ENCODE assay signal across 10 cellular contexts in the genomic region with DNA sequence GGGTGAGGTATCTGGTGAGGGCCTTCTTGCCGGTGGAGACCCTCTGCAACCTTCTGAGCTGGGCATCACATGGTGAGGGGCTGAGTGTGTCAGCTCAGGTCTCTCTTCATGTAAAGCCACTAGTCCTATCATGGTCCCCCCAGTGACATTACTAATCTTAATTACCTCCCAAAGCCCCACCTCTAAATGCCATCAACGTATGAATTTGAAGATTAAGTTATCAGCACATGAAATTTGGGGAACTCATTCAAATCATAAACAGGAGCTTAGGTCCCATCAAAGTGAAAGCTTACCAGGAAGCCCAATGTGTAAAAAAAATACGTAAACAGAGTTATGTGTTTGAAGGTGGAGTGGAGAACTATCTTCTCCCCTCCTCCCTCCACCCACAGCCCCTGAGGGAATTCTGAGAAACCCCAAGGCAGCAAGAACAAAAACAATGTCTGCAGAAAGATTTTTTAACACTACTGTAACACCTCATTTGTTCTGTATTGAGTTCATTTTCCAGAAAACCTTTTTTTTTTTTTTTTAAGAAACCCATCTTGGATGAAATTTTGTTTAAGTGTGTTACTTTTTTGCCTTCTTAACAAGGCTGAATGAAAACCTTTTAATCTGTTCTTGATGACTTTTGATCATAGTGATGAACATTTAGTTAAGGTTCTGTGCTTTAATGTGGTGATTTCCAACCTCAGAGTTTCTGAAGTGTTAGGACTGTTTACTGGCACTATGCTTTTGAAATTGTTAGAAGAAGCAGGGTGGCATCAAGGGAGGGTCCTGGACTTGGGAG. TPM values are rescaled to one million over a fixed set of nuclear protein-coding genes. Genes with fewer than 3 reads are reported as not detected.
A peak's percentile ranks its signal among the peaks of the same experiment; 100 is the strongest.
DNase-seq lines count a peak whose midpoint lies in the region; ATAC-seq and TF ChIP-seq lines count a peak whose summit lies in the region.
"Had no signal": no experiment of that assay in that cellular context is flagged by ENCODE, and none has a peak within 500 bp of the region (broad histone marks: within the 10 kb centered on the region; RNA-seq: fewer than 3 reads in every experiment).

No MANE protein-coding gene starts in this region.

- no peak overlapping the region for H3K18ac ChIP-seq in IMR-90 (ENCODE audit: low read depth, low read length)

- no peak overlapping the region for H4K5ac ChIP-seq in IMR-90 (ENCODE audit: low read depth, low read length)

- DNase-seq in IMR-90 (no peak), DMS 273 treated with DMSO at 0.1 percent for 48 hours (lab: John Stamatoyannopoulos, UW) (no peak), T-helper 9 cell (no peak), NCI-H748 treated with DMSO at 0.1 percent for 48 hours (lab: John Stamatoyannopoulos, UW) (no peak), AG20443 (ENCODE audit: low spot score) (no peak)
- DNase-seq in central memory CD4-positive, alpha-beta T cell: peak; percentile 63
- DNase-seq: GDM1 had no signal

- BruUV-seq in IMR-90 (replicated peaks; lab: Mats Ljungman, UMichigan): no TSS peak

- H3K9me1 ChIP-seq in IMR-90 (ENCODE audit: insufficient read depth, low read length): 0 out of 2 replicates have a peak, but pooled peaks cover 7% of the 10 kb centered on the region

- peaks cover 55 to 58% of the 10 kb centered on the region in 2 experiments for H3K79me1 ChIP-seq in IMR-90 (ENCODE audit: low read depth in 1 of 2, low read length in 2 of 2)

- no peak overlapping the region for H2BK120ac ChIP-seq in IMR-90 (ENCODE audit: low read depth, low read length)

- no peak overlapping the region for H2AK9ac ChIP-seq in IMR-90 (replicated peaks; ENCODE audit: low read depth, low read length, poor library complexity)

- H3K36me3 ChIP-seq in BLaER1 treated with 17β-estradiol and CSF1 and Interleukin-3, amounts not matched to agents 10 nM and 100 nM: no peaks in the 10 kb centered on the region
- no peaks in the 10 kb centered on the region for H3K36me3 ChIP-seq in IMR-90 (ENCODE audit: control insufficient read depth, insufficient read depth, low read length)

- no peaks in the 10 kb centered on the region for H3K27me3 ChIP-seq in BLaER1 treated with 17β-estradiol and CSF1 and Interleukin-3, amounts not matched to agents 10 nM and 100 nM
- H3K27me3 ChIP-seq in IMR-90 (ENCODE audit: control insufficient read depth, insufficient read depth, low read length): no peaks in the 10 kb centered on the region

- POLR2A ChIA-PET in IMR-90 (lab: Charles Lee; ENCODE audit: unreplicated experiment): no interaction called here

- no peak for TF ChIP-seq RAD21 in IMR-90 (IDR thresholded peaks at IDR 0.05; ENCODE audit: low read length)

- no peak for TF ChIP-seq CTCF in IMR-90 (conservative IDR thresholded peaks at IDR 0.05; ENCODE audit: low read depth, low read length)

- intact Hi-C loops in IMR-90 (cut with micrococcal nuclease): no loop called here

- H2BK5ac ChIP-seq in IMR-90 (ENCODE audit: low read depth, low read length, poor library complexity, severe bottlenecking): no peak overlapping the region

- peak overlapping the region; percentile 50 to 87 (median 72) for H3K4me2 ChIP-seq in BLaER1 treated with 17β-estradiol and CSF1 and Interleukin-3, amounts not matched to agents 10 nM and 100 nM
- no peak overlapping the region for H3K4me2 ChIP-seq in IMR-90 (ENCODE audit: low read depth, low read length)

- H3K23ac ChIP-seq in IMR-90 (ENCODE audit: low read depth, low read length): no peak overlapping the region

- ATAC-seq in GM19395 (IDR thresholded peaks at IDR 0.05; ENCODE audit: unreplicated experiment): peak; percentile 47
- ATAC-seq in IMR-90 (ENCODE audit: low read depth): no peak

- no peak for TF ChIP-seq POLR2A in IMR-90 (IDR thresholded peaks at IDR 0.05; ENCODE audit: low read depth, low read length)

- no peak overlapping the region; a peak in 1 of 20 replicates for H3K4me3 ChIP-seq in BLaER1 treated with 17β-estradiol and CSF1 and Interleukin-3, amounts not matched to agents 10 nM and 100 nM
- H3K4me3 ChIP-seq in IMR-90 (ENCODE audit: insufficient read depth, low read depth, low read length): no peak overlapping the region
- H3K4me3 ChIP-seq: lung had no signal

- no peak overlapping the region for H3K14ac ChIP-seq in IMR-90 (replicated peaks; ENCODE audit: low read depth, low read length)

- in situ Hi-C loops in IMR-90 (cut with MboI; ENCODE audit: low sequenced_read_pairs): no loop called here

- H4K20me1 ChIP-seq in BLaER1 treated with 17β-estradiol and CSF1 and Interleukin-3, amounts not matched to agents 10 nM and 100 nM: peaks cover 0 to 12% (median 0%) of the 10 kb centered on the region in 11 experiments; a peak in 4 of 22 replicates
- H4K20me1 ChIP-seq in IMR-90 (ENCODE audit: insufficient read depth, low read length): no peaks in the 10 kb centered on the region

- no peak overlapping the region for H3K56ac ChIP-seq in IMR-90 (ENCODE audit: extremely low read depth, insufficient read depth, low read length)

- dilution Hi-C loops in IMR-90 (cut with HindIII; ENCODE audit: low sequenced_read_pairs, unreplicated experiment): no loop called here

- H3K9ac ChIP-seq in BLaER1 treated with 17β-estradiol and CSF1 and Interleukin-3, amounts not matched to agents 10 nM and 100 nM: peak overlapping the region in 4 of 11 experiments; percentile 4 to 33 (median 11); a peak in 4 of 22 replicates
- H3K9ac ChIP-seq in IMR-90 (ENCODE audit: low read depth, low read length): peak overlapping the region; percentile 15; the same call in 1 of the 2 replicates

- no peaks in the 10 kb centered on the region for H3K9me3 ChIP-seq in BLaER1 treated with 17β-estradiol and CSF1 and Interleukin-3, amounts not matched to agents 10 nM and 100 nM (replicated peaks in 1 of 11)
- no peaks in the 10 kb centered on the region for H3K9me3 ChIP-seq in IMR-90 (ENCODE audit: control insufficient read depth, insufficient read depth, low read length)

- H4K8ac ChIP-seq in IMR-90 (ENCODE audit: low read depth in 2 of 2, low read length in 2 of 2): no peak overlapping the region

- H2BK20ac ChIP-seq in IMR-90 (ENCODE audit: low read depth, low read length): no peak overlapping the region

- H2AFZ ChIP-seq in IMR-90 (replicated peaks; ENCODE audit: low read length, poor library complexity): no peak overlapping the region

- H3K4me1 ChIP-seq in BLaER1 treated with 17β-estradiol and CSF1 and Interleukin-3, amounts not matched to agents 10 nM and 100 nM: peaks cover 43 to 58% (median 50%) of the 10 kb centered on the region in 10 experiments
- peaks cover 14% of the 10 kb centered on the region for H3K4me1 ChIP-seq in IMR-90 (ENCODE audit: control insufficient read depth, insufficient read depth, low read length)

- no peak overlapping the region for H3K4ac ChIP-seq in IMR-90 (ENCODE audit: low read depth, low read length)

- whole genome bisulfite sequencing in IMR-90 (ENCODE audit: extremely low coverage in 2 of 2, insufficient read length in 1 of 2), 2 experiments: no CpG with 5 or more reads among the region's 3 CpGs

- no peak overlapping the region for H2BK15ac ChIP-seq in IMR-90 (ENCODE audit: low read depth, low read length)

- H4K91ac ChIP-seq in IMR-90 (ENCODE audit: insufficient read depth, low read depth, low read length): no peak overlapping the region

- CTCF ChIA-PET in IMR-90 (lab: Yijun Ruan, JAX): interaction anchor here (1.2 kb wide), 1 partner anchor 11 kb away, joined by 3 read pairs; no protein-coding TSS in a partner anchor

- H3K27ac ChIP-seq in BLaER1 treated with 17β-estradiol and CSF1 and Interleukin-3, amounts not matched to agents 10 nM and 100 nM: peak overlapping the region in 8 of 11 experiments; percentile 6 to 48 (median 20); a peak in 8 of 22 replicates
- no peak overlapping the region for H3K27ac ChIP-seq in IMR-90 (ENCODE audit: insufficient read depth, low read length)

- H2AK5ac ChIP-seq in IMR-90 (ENCODE audit: low read depth, low read length): no peak overlapping the region

TF ChIP-seq in IMR-90, 13 proteins besides CTCF, POLR2A, EP300 and RAD21:
- TF ChIP-seq SMC3 (IDR thresholded peaks at IDR 0.05; ENCODE audit: low read depth, low read length): no peak
- TF ChIP-seq CEBPB (IDR thresholded peaks at IDR 0.05; ENCODE audit: low read depth, low read length): no peak
- no peak for TF ChIP-seq MAZ (IDR thresholded peaks at IDR 0.05; ENCODE audit: borderline replicate concordance, low read depth, low read length)
- no peak for TF ChIP-seq NFE2L2 (IDR thresholded peaks at IDR 0.05; ENCODE audit: low read depth, low read length)
- TF ChIP-seq MAFK (IDR thresholded peaks at IDR 0.05; ENCODE audit: low read depth, low read length): no peak

RNA-seq across cellular contexts. Expression of gene PCGF5, which starts 19.1 kb away (rescaled TPM):
- total RNA-seq in IMR-90 (2012; rRNA removed): 18.1 and 31.9 TPM in 2 replicates
- 8.3 and 9.0 TPM in 2 replicates for polyA plus RNA-seq in IMR-90 (2012; rRNA removed)
- polyA plus RNA-seq in IMR-90 (2012; cell fraction: cytosol; rRNA removed): 3.6 and 4.7 TPM in 2 replicates
- polyA plus RNA-seq in IMR-90 (2012; cell fraction: nucleus; rRNA removed; ENCODE audit: low replicate concordance): 1.9 and 10.4 TPM in 2 replicates
